In genomic region chr3:45988804-45989203, GRCh38 we compare ENCODE assay signal across 10 cellular contexts. TPM values are rescaled to one million over a fixed set of nuclear protein-coding genes. Genes with fewer than 3 reads are reported as not detected.
DNase-seq lines count a peak whose midpoint lies in the region; ATAC-seq and TF ChIP-seq lines count a peak whose summit lies in the region.
"Had no signal": no experiment of that assay in that cellular context is flagged by ENCODE, and none has a peak within 500 bp of the region (broad histone marks: within the 10 kb centered on the region; RNA-seq: fewer than 3 reads in every experiment).

No MANE protein-coding gene starts in this region.

- DNase-seq in GM03348 (ENCODE audit: low spot score) (peak; percentile 77), RWPE1 (ENCODE audit: low spot score) (peak; percentile 55), esophagus squamous epithelium (lab: John Stamatoyannopoulos, UW) (no peak), NCI-H2029 treated with DMSO at 0.1 percent for 48 hours (lab: John Stamatoyannopoulos, UW) (no peak)
- DNase-seq: H9 had no signal

- peaks cover 0 to 15% (median 4%) of the 10 kb centered on the region in 3 donors for H3K36me3 ChIP-seq in esophagus squamous epithelium
- peaks cover 0 to 2% (median under 1%) of the 10 kb centered on the region in 3 donors for H3K36me3 ChIP-seq in skeletal muscle tissue (ENCODE audit: control insufficient read depth in 3 of 3, insufficient read depth in 3 of 3, low read length in 3 of 3)
- H3K36me3 ChIP-seq: neutrophil had no signal

- CTCF ChIA-PET in RWPE1 (lab: Yijun Ruan, JAX) = no interaction called here

- peak overlapping the region; percentile 5 to 92 (median 86) for H3K9ac ChIP-seq in skeletal muscle tissue (ENCODE audit: low read depth in 1 of 3, low read length in 3 of 3)

- peaks cover 51 to 99% (median 83%) of the 10 kb centered on the region in 3 donors for H3K4me1 ChIP-seq in esophagus squamous epithelium
- peaks cover 91 to 95% (median 95%) of the 10 kb centered on the region in 3 donors for H3K4me1 ChIP-seq in skeletal muscle tissue (ENCODE audit: control insufficient read depth in 3 of 3, insufficient read depth in 3 of 3, low read length in 3 of 3)

- H3K4me3 ChIP-seq in esophagus squamous epithelium (no peak overlapping the region), skeletal muscle tissue (ENCODE audit: low read length in 3 of 3) (peak overlapping the region; percentile 42 to 71 (median 61))

- TF ChIP-seq CTCF in RWPE1 (conservative IDR thresholded peaks at IDR 0.05; ENCODE audit: low read depth) (no peak), esophagus squamous epithelium (IDR thresholded peaks at IDR 0.05) (no peak)

- intact Hi-C loops in esophagus squamous epithelium (cut with DNase I) = no loop called here

- POLR2A ChIA-PET in RWPE1 (lab: Yijun Ruan, JAX; ENCODE audit: low non-redundant PET) = no interaction called here

- H3K27me3 ChIP-seq in esophagus squamous epithelium = no peaks in the 10 kb centered on the region
- H3K27me3 ChIP-seq in skeletal muscle tissue (ENCODE audit: control insufficient read depth in 3 of 3, insufficient read depth in 3 of 3, low read length in 3 of 3) = no peaks in the 10 kb centered on the region

- 17% methylated on average over 2 of the region's 2 CpGs for WGBS in esophagus squamous epithelium, 2 donors

- H3K27ac ChIP-seq in RWPE1 (no peak overlapping the region), esophagus squamous epithelium (peak overlapping the region; percentile 78 to 88 (median 82)), skeletal muscle tissue (ENCODE audit: low read depth, low read length) (peak overlapping the region; percentile 99)
- H3K27ac ChIP-seq: neutrophil had no signal

- H3K9me3 ChIP-seq in esophagus squamous epithelium (no peaks in the 10 kb centered on the region), skeletal muscle tissue (ENCODE audit: control insufficient read depth in 3 of 3, low read length in 3 of 3) (no peaks in the 10 kb centered on the region)
- H3K9me3 ChIP-seq: neutrophil had no signal

- ATAC-seq in GM21515 (IDR thresholded peaks at IDR 0.05; ENCODE audit: unreplicated experiment) (no peak), GM21529 (IDR thresholded peaks at IDR 0.05; ENCODE audit: unreplicated experiment) (no peak)

- no peak for TF ChIP-seq POLR2A in esophagus squamous epithelium (IDR thresholded peaks at IDR 0.05)

RNA-seq across cellular contexts. Expression of gene FYCO1, which starts 6.8 kb away (rescaled TPM):
- total RNA-seq in esophagus squamous epithelium = 10 to 100 TPM; 17.8 to 33.3 (median 25.0) TPM
- 16.7 TPM for total RNA-seq in skeletal muscle tissue

RNA-seq across cellular contexts. Expression of gene XCR1, which starts 38.5 kb away (rescaled TPM):
- total RNA-seq in esophagus squamous epithelium = under 1 TPM in 3 of 4 donors, not detected in 1; 0.08 to 0.19 (median 0.12) TPM
- not detected for total RNA-seq in skeletal muscle tissue
- total RNA-seq: frontal cortex, H9 had no signal

RNA-seq across cellular contexts. Expression of gene CXCR6, which starts 45.5 kb away (rescaled TPM):
- total RNA-seq in esophagus squamous epithelium (10 to 100 TPM in 1 of 4 donors, 1 to 10 TPM in 3; 1.7 to 12.0 (median 4.4) TPM), skeletal muscle tissue (not detected)
- total RNA-seq: frontal cortex, H9 had no signal

Comparison
In these comparisons a context has a peak if more than half of its experiments do, and no peak if none do; other contexts are left out.
1. DNase-seq: peak in GM03348 (single experiment) and RWPE1 (single experiment); none in esophagus squamous epithelium (single experiment) and NCI-H2029 treated with DMSO at 0.1 percent for 48 hours (single experiment).
2. H3K4me3 ChIP-seq: peak in skeletal muscle tissue (3 of 3); none in esophagus squamous epithelium (0 of 4).